ENCODE assay signal across 1 cellular context in the genomic region with DNA sequence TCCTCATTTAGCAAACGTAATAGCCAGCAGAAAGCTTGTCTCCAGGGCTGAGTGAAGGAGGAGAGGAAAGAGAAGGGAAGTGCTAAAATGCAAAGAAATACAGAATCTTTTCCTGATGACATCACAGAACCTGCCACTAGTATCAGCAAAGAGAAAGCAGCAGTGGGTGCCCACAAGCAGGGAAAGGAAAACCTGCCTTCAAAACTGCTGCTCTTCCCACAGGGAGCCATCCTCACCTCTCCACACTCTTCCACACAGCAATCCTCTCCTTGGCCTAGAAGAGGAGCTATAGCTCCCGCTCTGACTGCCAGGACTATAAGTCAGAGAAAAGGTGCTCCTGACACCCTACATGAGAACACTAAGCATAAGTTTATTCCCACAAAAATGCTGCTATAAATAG.
TF ChIP-seq lines count a peak whose summit lies in the region.

No MANE protein-coding gene starts in this region.

TF ChIP-seq in SK-N-SH, 30 proteins besides CTCF, POLR2A, EP300 and RAD21 (continued from another document):
- TF ChIP-seq, protein P1, sequence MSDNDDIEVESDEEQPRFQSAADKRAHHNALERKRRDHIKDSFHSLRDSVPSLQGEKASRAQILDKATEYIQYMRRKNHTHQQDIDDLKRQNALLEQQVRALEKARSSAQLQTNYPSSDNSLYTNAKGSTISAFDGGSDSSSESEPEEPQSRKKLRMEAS (IDR thresholded peaks at IDR 0.05; ENCODE audit: low read depth) = no peak
- no peak for TF ChIP-seq RCOR1 (IDR thresholded peaks at IDR 0.05; ENCODE audit: low read length)
- TF ChIP-seq, protein P2, sequence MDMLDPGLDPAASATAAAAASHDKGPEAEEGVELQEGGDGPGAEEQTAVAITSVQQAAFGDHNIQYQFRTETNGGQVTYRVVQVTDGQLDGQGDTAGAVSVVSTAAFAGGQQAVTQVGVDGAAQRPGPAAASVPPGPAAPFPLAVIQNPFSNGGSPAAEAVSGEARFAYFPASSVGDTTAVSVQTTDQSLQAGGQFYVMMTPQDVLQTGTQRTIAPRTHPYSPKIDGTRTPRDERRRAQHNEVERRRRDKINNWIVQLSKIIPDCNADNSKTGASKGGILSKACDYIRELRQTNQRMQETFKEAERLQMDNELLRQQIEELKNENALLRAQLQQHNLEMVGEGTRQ (IDR thresholded peaks at IDR 0.05; ENCODE audit: borderline replicate concordance, low read depth, low read length) = no peak
- TF ChIP-seq RFX5 (IDR thresholded peaks at IDR 0.05; ENCODE audit: low read length) = no peak
